Comparison of ENCODE assay signal across 8 cellular contexts in genomic region chr15:64151727-64152506, GRCh38. TPM values are rescaled to one million over a fixed set of nuclear protein-coding genes. Genes with fewer than 3 reads are reported as not detected.
DNase-seq lines count a peak whose midpoint lies in the region; ATAC-seq and TF ChIP-seq lines count a peak whose summit lies in the region.

TSS of gene SNX22 (plus strand) at chr15:64151731. CDS start at chr15:64151776, 45 bp downstream.

- H3K27me3 ChIP-seq in PC-9 (ENCODE audit: insufficient read depth, low read depth) = no peaks in the 10 kb centered on the region
- peaks cover 18% of the 10 kb centered on the region for H3K27me3 ChIP-seq in mononuclear cell (ENCODE audit: insufficient read depth, low read length)

- DNase-seq in PC-9 (peak in 1 of 2 experiments; percentile 20), foreskin melanocyte (no peak)

- POLR2A ChIA-PET in PC-9 (lab: Charles Lee; ENCODE audit: unreplicated experiment) = interaction anchor here (0.6 kb wide), 1 partner anchor 547 kb away, joined by 3 read pairs; no protein-coding TSS in a partner anchor

- peaks cover 8% of the 10 kb centered on the region; the same call in 1 of the 2 replicates for H4K20me1 ChIP-seq in PC-9 (ENCODE audit: insufficient read depth)

- H3K79me2 ChIP-seq in PC-9 (ENCODE audit: low read depth) = no peaks in the 10 kb centered on the region

- ATAC-seq in GM21825 (IDR thresholded peaks at IDR 0.05; ENCODE audit: unreplicated experiment) (peak; percentile 4), HG03469 (IDR thresholded peaks at IDR 0.05; ENCODE audit: unreplicated experiment) (no peak), GM21367 (IDR thresholded peaks at IDR 0.05; ENCODE audit: unreplicated experiment) (no peak)

- intact Hi-C loops in PC-9 (cut with micrococcal nuclease; ENCODE audit: unreplicated experiment) = loop anchor here (5.0 to 10.0 kb wide), 4 partner anchors 55 to 575 kb away; partner anchors contain the start of gene SNX1

- H3K27ac ChIP-seq in PC-9 (no peak within 1 kb of the TSS), cingulate gyrus (ENCODE audit: low read depth, low read length) (peak within 1 kb of the TSS; percentile 67)

- H3K4me2 ChIP-seq in PC-9 = peak within 1 kb of the TSS; percentile 73

- H3K4me1 ChIP-seq in PC-9 (replicated peaks; ENCODE audit: insufficient read depth) (no peaks in the 10 kb centered on the region), mononuclear cell (ENCODE audit: insufficient read depth, low read length) (peaks cover 52% of the 10 kb centered on the region)

- no peaks in the 10 kb centered on the region for H3K9me3 ChIP-seq in PC-9 (ENCODE audit: insufficient read depth, low read depth)
- no peaks in the 10 kb centered on the region for H3K9me3 ChIP-seq in mononuclear cell (ENCODE audit: low read depth, low read length)

- H3K4me3 ChIP-seq in GM08714 (ENCODE audit: low read length) (peak within 1 kb of the TSS; percentile 77), PC-9 (peak within 1 kb of the TSS; percentile 59; the same call in 1 of the 2 replicates), mononuclear cell (ENCODE audit: low read length) (peak within 1 kb of the TSS; percentile 41)

- H3K36me3 ChIP-seq in PC-9 (ENCODE audit: low read depth) = no peaks in the 10 kb centered on the region

- CTCF ChIA-PET in PC-9 (lab: Charles Lee) = interaction anchor here (2.0 kb wide), 1 partner anchor 542 kb away, joined by 6 read pairs; no protein-coding TSS in a partner anchor

- H3K9me2 ChIP-seq in PC-9 (ENCODE audit: insufficient read depth) = no peaks in the 10 kb centered on the region

- H2AFZ ChIP-seq in PC-9 = peak within 1 kb of the TSS; percentile 75

- no TSS peak for BruUV-seq in PC-9 (replicated peaks; lab: Mats Ljungman, UMichigan)

- peaks cover 34% of the 10 kb centered on the region for H3F3A ChIP-seq in PC-9 (ENCODE audit: insufficient read depth, low read depth)

- TF ChIP-seq CTCF in PC-9 (conservative IDR thresholded peaks at IDR 0.05) = no peak

RNA-seq across cellular contexts. Expression of gene SNX22, which starts in this region (rescaled TPM):
- total RNA-seq in PC-9 (2021) (0.33 and 0.40 TPM in 2 replicates), mononuclear cell (4.5 TPM)
